8 cellular contexts compared by ENCODE assay signal in genomic region chr3:9168230-9168629, GRCh38.
DNase-seq lines count a peak whose midpoint lies in the region; ATAC-seq lines count a peak whose summit lies in the region.

No MANE protein-coding gene starts in this region.

- H3K4me3 Mint-ChIP-seq in activated T-cell treated with anti-CD3 and anti-CD28 coated beads, Interleukin-2, amount 50 U/mL, for 4 hours, result no peak overlapping the region

- no peaks in the 10 kb centered on the region for H3K9me3 Mint-ChIP-seq in activated T-cell treated with anti-CD3 and anti-CD28 coated beads, Interleukin-2, amount 50 U/mL, for 4 hours

- ATAC-seq in GM19463 (IDR thresholded peaks at IDR 0.05; ENCODE audit: unreplicated experiment) (peak; percentile 99), HG03103 (IDR thresholded peaks at IDR 0.05; ENCODE audit: low read depth, unreplicated experiment) (peak; percentile 99)
- peak; percentile 75 to 83 for ATAC-seq in activated T-cell treated with anti-CD3 and anti-CD28 coated beads, Interleukin-2, amount 50 U/mL, for 4 hours

- no peaks in the 10 kb centered on the region for H3K27me3 Mint-ChIP-seq in activated T-cell treated with anti-CD3 and anti-CD28 coated beads, Interleukin-2, amount 50 U/mL, for 4 hours (ENCODE audit: low read depth)

- H3K4me1 Mint-ChIP-seq in activated T-cell treated with anti-CD3 and anti-CD28 coated beads, Interleukin-2, amount 50 U/mL, for 4 hours (ENCODE audit: low read depth), result peaks cover 42% of the 10 kb centered on the region

- H3K36me3 Mint-ChIP-seq in activated T-cell treated with anti-CD3 and anti-CD28 coated beads, Interleukin-2, amount 50 U/mL, for 4 hours (ENCODE audit: insufficient read depth), result no peaks in the 10 kb centered on the region

- no peak for DNase-seq in activated T-cell treated with anti-CD3 and anti-CD28 coated beads, Interleukin-2, amount 50 U/mL, for 4 hours
- DNase-seq in stimulated activated CD4-positive, alpha-beta T cell treated with anti-CD3 and anti-CD28 coated beads, Interleukin-1b, Interleukin-23, amount 100 ng/mL, for 4 hours (ENCODE audit: low read depth in 2 of 2), result peak; percentile 8 to 37
- DNase-seq in COLO829 (ENCODE audit: low spot score) (no peak), KG1 (lab: John Stamatoyannopoulos, UW) (no peak), DMS153 treated with DMSO at 0.1 percent for 48 hours (lab: John Stamatoyannopoulos, UW; ENCODE audit: unreplicated experiment) (no peak), NCI-H524 treated with DMSO at 0.1 percent for 48 hours (lab: John Stamatoyannopoulos, UW) (no peak)

Comparison
In these comparisons a context has a peak if more than half of its experiments do, and no peak if none do; other contexts are left out.
1. DNase-seq: peak in stimulated activated CD4-positive, alpha-beta T cell treated with anti-CD3 and anti-CD28 coated beads, Interleukin-1b, Interleukin-23, amount 100 ng/mL, for 4 hours (2 of 2); none in activated T-cell treated with anti-CD3 and anti-CD28 coated beads, Interleukin-2, amount 50 U/mL, for 4 hours (single experiment), COLO829 (single experiment), KG1 (single experiment), DMS153 treated with DMSO at 0.1 percent for 48 hours (single experiment) and NCI-H524 treated with DMSO at 0.1 percent for 48 hours (single experiment).
2. Peak in every context shown above with its lines, with median percentiles within 50 percentile points of each other: ATAC-seq.